Comparison of ENCODE assay signal across 9 cellular contexts in the genomic region with DNA sequence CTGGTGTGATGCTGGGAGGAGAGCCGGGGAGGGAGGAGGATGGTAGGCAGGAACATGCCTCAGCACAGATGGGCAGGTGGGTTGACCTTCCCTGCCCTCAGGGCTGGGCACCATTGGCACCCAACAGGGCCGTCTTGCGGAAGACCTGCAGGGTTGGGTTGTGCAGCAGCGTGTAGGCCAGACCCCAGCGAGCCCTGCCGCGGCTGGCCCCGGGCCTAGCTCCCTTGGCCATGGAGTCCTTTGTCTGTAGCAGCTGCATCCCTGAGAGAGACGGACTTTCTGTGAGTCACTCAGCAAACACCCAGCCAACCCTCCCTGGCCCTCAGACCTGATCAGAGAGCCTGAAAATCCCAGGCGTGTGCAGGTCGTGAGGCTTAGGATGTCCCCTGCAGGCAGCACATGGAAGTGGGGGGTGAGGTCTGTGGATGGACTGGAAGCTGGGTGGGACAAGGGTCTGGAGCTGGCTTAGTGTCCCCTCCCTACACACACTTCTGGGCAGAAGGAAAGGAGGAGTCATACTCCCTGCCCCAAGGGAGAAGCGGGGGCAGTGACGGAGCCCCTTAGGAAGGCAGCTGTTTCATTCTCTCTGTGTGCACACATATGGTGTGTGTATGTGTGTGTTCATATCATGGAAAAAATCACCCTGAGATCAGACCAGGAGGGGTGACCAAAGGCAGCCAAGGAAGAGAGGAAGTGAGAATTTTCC. TPM values are rescaled to one million over a fixed set of nuclear protein-coding genes. Genes with fewer than 3 reads are reported as not detected.
DNase-seq lines count a peak whose midpoint lies in the region; ATAC-seq and TF ChIP-seq lines count a peak whose summit lies in the region.
"Had no signal": no experiment of that assay in that cellular context is flagged by ENCODE, and none has a peak within 500 bp of the region (broad histone marks: within the 10 kb centered on the region; RNA-seq: fewer than 3 reads in every experiment).

No MANE protein-coding gene starts in this region.

- intact Hi-C loops in heart left ventricle (cut with DNase I) (loop anchor here in 6 of 10 donors (1.0 to 5.0 kb wide), 8 partner anchors 38 to 139 kb away; no protein-coding TSS in a partner anchor), gastrocnemius medialis (cut with DNase I; ENCODE audit: low total_unique reads) (no loop called here)

- ATAC-seq in heart left ventricle, result peak; percentile 49 to 72 (median 57)
- ATAC-seq in gastrocnemius medialis, result no peak
- no peak for ATAC-seq in GM19452 (IDR thresholded peaks at IDR 0.05; ENCODE audit: unreplicated experiment)
- no peak for ATAC-seq in HG03135 (IDR thresholded peaks at IDR 0.05; ENCODE audit: unreplicated experiment)
- no peak for ATAC-seq in GM21528 (IDR thresholded peaks at IDR 0.05; ENCODE audit: low FRiP score, unreplicated experiment)

- H3F3A ChIP-seq in GM23248 (ENCODE audit: insufficient read depth), result peaks cover 26% of the 10 kb centered on the region

- TF ChIP-seq POLR2A in heart left ventricle (IDR thresholded peaks at IDR 0.05), result no peak
- no peak for TF ChIP-seq POLR2A in gastrocnemius medialis (IDR thresholded peaks at IDR 0.05)

- peak overlapping the region; percentile 42 for H3K4me2 ChIP-seq in GM23248 (ENCODE audit: unreplicated experiment)

- H2AFZ ChIP-seq in GM23248, result no peak overlapping the region

- H3K36me3 ChIP-seq in GM23248 (ENCODE audit: low read depth) (no peaks in the 10 kb centered on the region), WERI-Rb-1 (peaks cover 52% of the 10 kb centered on the region), heart left ventricle (peaks cover 0 to 6% (median 0%) of the 10 kb centered on the region in 9 donors), gastrocnemius medialis (no peaks in the 10 kb centered on the region)

- H3K9ac ChIP-seq in GM23248, result peak overlapping the region; percentile 78

- in situ Hi-C loops in GM23248 (cut with MboI), result no loop called here
- in situ Hi-C loops in gastrocnemius medialis (cut with MboI; ENCODE audit: low sequenced_read_pairs in 4 of 4), result no loop called here

- H3K79me2 ChIP-seq in GM23248 (ENCODE audit: insufficient read depth), result no peaks in the 10 kb centered on the region

- H3K9me2 ChIP-seq in GM23248 (ENCODE audit: insufficient read depth), result no peaks in the 10 kb centered on the region

- H3K4me1 ChIP-seq in GM23248 (ENCODE audit: insufficient read depth), result peaks cover 46% of the 10 kb centered on the region
- H3K4me1 ChIP-seq in heart left ventricle, result peaks cover 0 to 56% (median 42%) of the 10 kb centered on the region in 12 donors
- peaks cover 9 to 23% of the 10 kb centered on the region in 2 donors for H3K4me1 ChIP-seq in gastrocnemius medialis

- no peaks in the 10 kb centered on the region for H4K20me1 ChIP-seq in GM23248 (ENCODE audit: insufficient read depth)

- H3K9me3 ChIP-seq in GM23248 (ENCODE audit: low read depth), result no peaks in the 10 kb centered on the region
- no peaks in the 10 kb centered on the region for H3K9me3 ChIP-seq in WERI-Rb-1 (ENCODE audit: severe bottlenecking)
- no peaks in the 10 kb centered on the region for H3K9me3 ChIP-seq in heart left ventricle
- no peaks in the 10 kb centered on the region for H3K9me3 ChIP-seq in gastrocnemius medialis

- TF ChIP-seq CTCF in WERI-Rb-1 (IDR thresholded peaks at IDR 0.05; ENCODE audit: low read depth, low read length) (peak; percentile 31; the same call in 1 of the 2 replicates), heart left ventricle (IDR thresholded peaks at IDR 0.05) (peak in 3 of 12 donors; percentile 8 to 17 (median 13)), gastrocnemius medialis (IDR thresholded peaks at IDR 0.05 in 4 of 5, conservative IDR thresholded peaks at IDR 0.05 in 1 of 5) (no peak)

- H3K4me3 ChIP-seq in GM23248 (no peak overlapping the region), WERI-Rb-1 (ENCODE audit: low read depth, low read length) (no peak overlapping the region), heart left ventricle (peak overlapping the region in 2 of 12 donors; percentile 9 to 16), gastrocnemius medialis (no peak overlapping the region)

- 2 to 5% methylated on average over 13 of the region's 13 CpGs for WGBS in GM23248 (ENCODE audit: low coverage in 1 of 2, low lambda C conversion rate in 2 of 2, missing lambda C conversion rate in 2 of 2), 2 experiments
- WGBS in heart left ventricle, 4 donors, result 53 to 87% (median 56%) methylated on average over 9 to 13 of the region's 13 CpGs

- DNase-seq in GM23248 (peak; percentile 94), WERI-Rb-1 (no peak), heart left ventricle (peak; percentile 47 to 68 (median 67)), gastrocnemius medialis (peak in 1 of 2 donors; percentile 25), AML-193 (lab: John Stamatoyannopoulos, UW) (no peak)

- H3K27ac ChIP-seq in GM23248 (peak overlapping the region; percentile 96), WERI-Rb-1 (no peak overlapping the region), heart left ventricle (peak overlapping the region; percentile 28 to 88 (median 68)), gastrocnemius medialis (peak overlapping the region in 3 of 4 donors; percentile 11 to 55 (median 50))

- H3K27me3 ChIP-seq in GM23248 (replicated peaks; ENCODE audit: insufficient read depth) (no peaks in the 10 kb centered on the region), WERI-Rb-1 (ENCODE audit: insufficient read depth, low read depth, severe bottlenecking) (no peaks in the 10 kb centered on the region), heart left ventricle (no peaks in the 10 kb centered on the region), gastrocnemius medialis (no peaks in the 10 kb centered on the region)

RNA-seq across cellular contexts. Expression of a gene that starts 6.6 kb away (rescaled TPM):
- 110 and 127 TPM in 2 replicates for total RNA-seq in GM23248 (2014; rRNA removed; shearing (Covaris generic))
- polyA plus RNA-seq in GM23248 (2016; fragmentation: Nextera tagmentation; extraction: Ambion mirVana), result 124 and 125 TPM in 2 replicates
- total RNA-seq in heart left ventricle, result 10 to 100 TPM in 7 of 9 donors, 1 to 10 TPM in 2; 5.1 to 32.3 (median 16.9) TPM
- polyA plus RNA-seq in heart left ventricle, result 1 to 10 TPM; 6.4 to 9.1 TPM
- total RNA-seq in gastrocnemius medialis, result 10 to 100 TPM in 3 of 4 donors, 1 to 10 TPM in 1; 5.9 to 29.4 (median 25.9) TPM
- total RNA-seq: pulmonary artery endothelial cell had no signal

RNA-seq across cellular contexts. Expression of a gene that starts 22.5 kb away (rescaled TPM):
- not detected in 2 replicates for total RNA-seq in GM23248 (2014; rRNA removed; shearing (Covaris generic))
- polyA plus RNA-seq in GM23248 (2016; fragmentation: Nextera tagmentation; extraction: Ambion mirVana) (0.22 TPM in 1 of 2 replicates, not detected in the other), heart left ventricle (under 1 TPM in 1 of 2 donors, not detected in 1; 0.08 TPM)
- total RNA-seq in heart left ventricle (under 1 TPM in 2 of 9 donors, not detected in 7; 0.14 to 0.24 TPM), gastrocnemius medialis (not detected)
- total RNA-seq: pulmonary artery endothelial cell had no signal

RNA-seq across cellular contexts. Expression of a gene that starts 49.8 kb away (rescaled TPM):
- total RNA-seq in GM23248 (2014; rRNA removed; shearing (Covaris generic)), result not detected in 2 replicates
- 0.20 TPM in 1 of 2 replicates, not detected in the other for polyA plus RNA-seq in GM23248 (2016; fragmentation: Nextera tagmentation; extraction: Ambion mirVana)
- total RNA-seq in heart left ventricle, result 1 to 10 TPM; 1.6 to 9.0 (median 2.9) TPM
- 1 to 10 TPM; 4.6 to 5.6 TPM for polyA plus RNA-seq in heart left ventricle
- 1 to 10 TPM in 3 of 4 donors, under 1 TPM in 1; 0.62 to 3.9 (median 2.0) TPM for total RNA-seq in gastrocnemius medialis
- total RNA-seq: pulmonary artery endothelial cell had no signal

RNA-seq across cellular contexts. Expression of a gene that starts 56.0 kb away (rescaled TPM):
- not detected in 2 replicates for total RNA-seq in GM23248 (2014; rRNA removed; shearing (Covaris generic))
- not detected in 2 replicates for polyA plus RNA-seq in GM23248 (2016; fragmentation: Nextera tagmentation; extraction: Ambion mirVana)
- not detected for total RNA-seq in heart left ventricle
- under 1 TPM in 1 of 2 donors, not detected in 1; 0.08 TPM for polyA plus RNA-seq in heart left ventricle
- total RNA-seq in gastrocnemius medialis, result not detected
- total RNA-seq: pulmonary artery endothelial cell had no signal

Comparison
In these comparisons a context has a peak if more than half of its experiments do, and no peak if none do; other contexts are left out.
1. DNase-seq: peak in GM23248 (single experiment) and heart left ventricle (5 of 5); none in WERI-Rb-1 (single experiment) and AML-193 (0 of 2).
2. ATAC-seq: peak in heart left ventricle (4 of 4); none in gastrocnemius medialis (0 of 2), GM19452 (single experiment), HG03135 (single experiment) and GM21528 (single experiment).